14 cellular contexts compared by ENCODE assay signal in the genomic region with DNA sequence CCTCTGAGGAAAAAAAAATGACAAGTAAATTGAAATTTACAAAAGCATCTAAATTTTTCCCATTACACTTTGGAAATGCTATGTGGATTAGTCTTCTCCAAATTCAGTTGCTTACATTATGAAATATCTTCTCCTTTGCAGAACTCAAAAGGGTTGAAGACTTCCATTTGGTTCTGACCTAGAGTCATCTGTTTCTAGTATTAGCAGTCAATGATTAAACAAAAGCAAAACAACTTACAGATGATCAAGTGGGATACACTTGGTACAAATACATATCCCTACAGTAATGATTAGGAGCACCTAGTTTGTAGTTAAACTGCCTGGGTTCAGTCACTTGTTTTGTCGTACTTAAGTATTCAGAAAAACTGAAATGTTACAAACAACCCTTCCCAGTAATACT.
DNase-seq lines count a peak whose midpoint lies in the region; ATAC-seq and TF ChIP-seq lines count a peak whose summit lies in the region.
"Had no signal": no experiment of that assay in that cellular context is flagged by ENCODE, and none has a peak within 500 bp of the region (broad histone marks: within the 10 kb centered on the region; RNA-seq: fewer than 3 reads in every experiment).

No MANE protein-coding gene starts in this region.

- no TSS peak for BruUV-seq in PC-9 (replicated peaks; lab: Mats Ljungman, UMichigan)

- H3K4me1 ChIP-seq in CD8-positive, alpha-beta memory T cell (ENCODE audit: insufficient read depth, low read length) = peaks cover 64% of the 10 kb centered on the region
- H3K4me1 ChIP-seq in PC-9 (replicated peaks; ENCODE audit: insufficient read depth) = peaks cover 11% of the 10 kb centered on the region
- H3K4me1 ChIP-seq in stomach = peaks cover 23 to 81% (median 59%) of the 10 kb centered on the region in 4 donors

- CTCF ChIA-PET in CD8-positive, alpha-beta memory T cell (lab: Charles Lee) = no interaction called here
- CTCF ChIA-PET in PC-9 (lab: Charles Lee) = no interaction called here
- CTCF ChIA-PET in WTC11 (lab: Charles Lee) = no interaction called here

- POLR2A ChIA-PET in CD8-positive, alpha-beta memory T cell (lab: Charles Lee) = no interaction called here
- POLR2A ChIA-PET in PC-9 (lab: Charles Lee; ENCODE audit: unreplicated experiment) (no interaction called here), WTC11 (lab: Charles Lee) (no interaction called here)

- H3K9me2 ChIP-seq in PC-9 (ENCODE audit: insufficient read depth) = no peaks in the 10 kb centered on the region

- H3K4me3 Mint-ChIP-seq in CD8-positive, alpha-beta memory T cell = no peak overlapping the region
- H3K4me3 Mint-ChIP-seq in WTC11 = no peak overlapping the region
- H3K4me3 Mint-ChIP-seq: CD8-positive, alpha-beta T cell; stimulated activated naive CD8-positive, alpha-beta T cell treated with anti-CD3 and anti-CD28 coated beads, Interleukin-15, amount 100 ng/mL, for 72 hours had no signal

- H3K9me3 ChIP-seq in CD8-positive, alpha-beta memory T cell (ENCODE audit: low read length) = no peaks in the 10 kb centered on the region
- H3K9me3 ChIP-seq in PC-9 (ENCODE audit: insufficient read depth, low read depth) (no peaks in the 10 kb centered on the region), stomach (no peaks in the 10 kb centered on the region)

- TF ChIP-seq CTCF in PC-9 (conservative IDR thresholded peaks at IDR 0.05) (no peak), stomach (IDR thresholded peaks at IDR 0.05) (no peak), WTC11 (IDR thresholded peaks at IDR 0.05) (no peak)

- H3K27me3 Mint-ChIP-seq in CD8-positive, alpha-beta memory T cell = peaks cover 0 to 1% of the 10 kb centered on the region in 2 donors
- no peaks in the 10 kb centered on the region for H3K27me3 Mint-ChIP-seq in WTC11 (ENCODE audit: low read depth)
- H3K27me3 Mint-ChIP-seq: stimulated activated naive CD8-positive, alpha-beta T cell treated with anti-CD3 and anti-CD28 coated beads, Interleukin-15, amount 100 ng/mL, for 72 hours had no signal

- ATAC-seq in left lobe of liver (peak; percentile 10), WTC11 (no peak)
- ATAC-seq: activated CD4-positive, CD25-positive, alpha-beta regulatory T cell treated with anti-CD3 and anti-CD28 coated beads, Interleukin-2, amount 50 U/mL, for 24 hours; CD8-positive, alpha-beta T cell; stimulated activated naive CD8-positive, alpha-beta T cell treated with anti-CD3 and anti-CD28 coated beads, Interleukin-15, amount 100 ng/mL, for 72 hours had no signal

- no peak overlapping the region for H3K27ac ChIP-seq in CD8-positive, alpha-beta memory T cell (ENCODE audit: low read depth, low read length)
- peak overlapping the region; percentile 53 for H3K27ac ChIP-seq in PC-9
- H3K27ac ChIP-seq in stomach = peak overlapping the region in 4 of 5 donors; percentile 52 to 78 (median 70)

- H3K79me2 ChIP-seq in PC-9 (ENCODE audit: low read depth) = peaks cover 70% of the 10 kb centered on the region

- peak overlapping the region in 5 of 8 donors; percentile 35 to 62 (median 41) for H3K27ac Mint-ChIP-seq in CD8-positive, alpha-beta memory T cell
- H3K27ac Mint-ChIP-seq in WTC11 = no peak overlapping the region

- H3K4me1 Mint-ChIP-seq in CD8-positive, alpha-beta memory T cell = peaks cover 76 to 90% (median 90%) of the 10 kb centered on the region in 3 donors
- H3K4me1 Mint-ChIP-seq in WTC11 = peaks cover 42% of the 10 kb centered on the region

- no peaks in the 10 kb centered on the region for H3K27me3 ChIP-seq in CD8-positive, alpha-beta memory T cell (ENCODE audit: insufficient read depth, low read length, poor library complexity, severe bottlenecking)
- H3K27me3 ChIP-seq in PC-9 (ENCODE audit: insufficient read depth, low read depth) (no peaks in the 10 kb centered on the region), stomach (no peaks in the 10 kb centered on the region)

- H3K9me3 Mint-ChIP-seq in CD8-positive, alpha-beta memory T cell = no peaks in the 10 kb centered on the region
- no peaks in the 10 kb centered on the region for H3K9me3 Mint-ChIP-seq in WTC11
- H3K9me3 Mint-ChIP-seq: CD8-positive, alpha-beta T cell; stimulated activated naive CD8-positive, alpha-beta T cell treated with anti-CD3 and anti-CD28 coated beads, Interleukin-15, amount 100 ng/mL, for 72 hours had no signal

- intact Hi-C loops in PC-9 (cut with micrococcal nuclease; ENCODE audit: unreplicated experiment) (no loop called here), stomach (cut with DNase I; ENCODE audit: low total_unique reads) (no loop called here)

- no peak overlapping the region for H3K4me3 ChIP-seq in CD8-positive, alpha-beta memory T cell (ENCODE audit: low read length)
- H3K4me3 ChIP-seq in PC-9 (no peak overlapping the region), stomach (no peak overlapping the region)
- H3K4me3 ChIP-seq: skin epidermis had no signal

- WGBS in stomach, 5 donors = 76 to 96% (median 87%) methylated on average over 1 of the region's 1 CpG

- no peak overlapping the region for H3K4me2 ChIP-seq in PC-9

- H4K20me1 ChIP-seq in PC-9 (ENCODE audit: insufficient read depth) = no peaks in the 10 kb centered on the region

- H3K36me3 Mint-ChIP-seq in CD8-positive, alpha-beta memory T cell = peaks cover 4 to 41% (median 9%) of the 10 kb centered on the region in 3 donors
- no peaks in the 10 kb centered on the region for H3K36me3 Mint-ChIP-seq in WTC11

- H3F3A ChIP-seq in PC-9 (ENCODE audit: insufficient read depth, low read depth) = peaks cover 16% of the 10 kb centered on the region

- no peaks in the 10 kb centered on the region for H3K36me3 ChIP-seq in CD8-positive, alpha-beta memory T cell (ENCODE audit: insufficient read depth, low read length)
- H3K36me3 ChIP-seq in PC-9 (ENCODE audit: low read depth) (0 out of 2 replicates have a peak, but pooled peaks cover under 1% of the 10 kb centered on the region), stomach (no peaks in the 10 kb centered on the region)

- H2AFZ ChIP-seq in PC-9 = no peak overlapping the region

- TF ChIP-seq EP300 in stomach (IDR thresholded peaks at IDR 0.05) = no peak

- TF ChIP-seq POLR2A in stomach (IDR thresholded peaks at IDR 0.05) = no peak

- no peak for DNase-seq in CD8-positive, alpha-beta memory T cell
- no peak for DNase-seq in PC-9
- no peak for DNase-seq in left lobe of liver (ENCODE audit: low spot score)
- DNase-seq in stomach = no peak
- DNase-seq in DMS 273 treated with DMSO at 0.1 percent for 48 hours (lab: John Stamatoyannopoulos, UW) = no peak
- DNase-seq in NCI-H82 treated with DMSO at 0.1 percent for 48 hours (lab: John Stamatoyannopoulos, UW; ENCODE audit: unreplicated experiment) = no peak
- no peak for DNase-seq in WTC11 (ENCODE audit: low spot score)
- DNase-seq: amniotic stem cell; CD8-positive, alpha-beta T cell; EL; NCI-H446; stimulated activated naive CD8-positive, alpha-beta T cell treated with anti-CD3 and anti-CD28 coated beads, Interleukin-15, amount 100 ng/mL, for 72 hours had no signal

TF ChIP-seq in WTC11, 78 proteins besides CTCF, POLR2A, EP300 and RAD21 (continues in another document):
- TF ChIP-seq NR2C2 (CRISPR knock-in tag; IDR thresholded peaks at IDR 0.05) (no peak), FOXK1 (CRISPR knock-in tag; IDR thresholded peaks at IDR 0.05) (no peak), HMGA2 (CRISPR knock-in tag; IDR thresholded peaks at IDR 0.05) (no peak), ZBTB21 (CRISPR knock-in tag; IDR thresholded peaks at IDR 0.05; ENCODE audit: borderline replicate concordance) (no peak), TCF7 (CRISPR knock-in tag; IDR thresholded peaks at IDR 0.05; ENCODE audit: low read depth) (no peak), ZNF232 (CRISPR knock-in tag; IDR thresholded peaks at IDR 0.05) (no peak), ZNF416 (CRISPR knock-in tag; IDR thresholded peaks at IDR 0.05) (no peak), SP1 (CRISPR knock-in tag; conservative IDR thresholded peaks at IDR 0.05) (no peak), SMAD3 (CRISPR knock-in tag; IDR thresholded peaks at IDR 0.05; ENCODE audit: borderline replicate concordance) (no peak)
- TF ChIP-seq, protein P1, sequence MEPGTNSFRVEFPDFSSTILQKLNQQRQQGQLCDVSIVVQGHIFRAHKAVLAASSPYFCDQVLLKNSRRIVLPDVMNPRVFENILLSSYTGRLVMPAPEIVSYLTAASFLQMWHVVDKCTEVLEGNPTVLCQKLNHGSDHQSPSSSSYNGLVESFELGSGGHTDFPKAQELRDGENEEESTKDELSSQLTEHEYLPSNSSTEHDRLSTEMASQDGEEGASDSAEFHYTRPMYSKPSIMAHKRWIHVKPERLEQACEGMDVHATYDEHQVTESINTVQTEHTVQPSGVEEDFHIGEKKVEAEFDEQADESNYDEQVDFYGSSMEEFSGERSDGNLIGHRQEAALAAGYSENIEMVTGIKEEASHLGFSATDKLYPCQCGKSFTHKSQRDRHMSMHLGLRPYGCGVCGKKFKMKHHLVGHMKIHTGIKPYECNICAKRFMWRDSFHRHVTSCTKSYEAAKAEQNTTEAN (CRISPR knock-in tag; IDR thresholded peaks at IDR 0.05) = no peak
- TF ChIP-seq, protein P2, sequence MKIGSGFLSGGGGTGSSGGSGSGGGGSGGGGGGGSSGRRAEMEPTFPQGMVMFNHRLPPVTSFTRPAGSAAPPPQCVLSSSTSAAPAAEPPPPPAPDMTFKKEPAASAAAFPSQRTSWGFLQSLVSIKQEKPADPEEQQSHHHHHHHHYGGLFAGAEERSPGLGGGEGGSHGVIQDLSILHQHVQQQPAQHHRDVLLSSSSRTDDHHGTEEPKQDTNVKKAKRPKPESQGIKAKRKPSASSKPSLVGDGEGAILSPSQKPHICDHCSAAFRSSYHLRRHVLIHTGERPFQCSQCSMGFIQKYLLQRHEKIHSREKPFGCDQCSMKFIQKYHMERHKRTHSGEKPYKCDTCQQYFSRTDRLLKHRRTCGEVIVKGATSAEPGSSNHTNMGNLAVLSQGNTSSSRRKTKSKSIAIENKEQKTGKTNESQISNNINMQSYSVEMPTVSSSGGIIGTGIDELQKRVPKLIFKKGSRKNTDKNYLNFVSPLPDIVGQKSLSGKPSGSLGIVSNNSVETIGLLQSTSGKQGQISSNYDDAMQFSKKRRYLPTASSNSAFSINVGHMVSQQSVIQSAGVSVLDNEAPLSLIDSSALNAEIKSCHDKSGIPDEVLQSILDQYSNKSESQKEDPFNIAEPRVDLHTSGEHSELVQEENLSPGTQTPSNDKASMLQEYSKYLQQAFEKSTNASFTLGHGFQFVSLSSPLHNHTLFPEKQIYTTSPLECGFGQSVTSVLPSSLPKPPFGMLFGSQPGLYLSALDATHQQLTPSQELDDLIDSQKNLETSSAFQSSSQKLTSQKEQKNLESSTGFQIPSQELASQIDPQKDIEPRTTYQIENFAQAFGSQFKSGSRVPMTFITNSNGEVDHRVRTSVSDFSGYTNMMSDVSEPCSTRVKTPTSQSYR (CRISPR knock-in tag; IDR thresholded peaks at IDR 0.05) = no peak
